Comparison of ENCODE assay signal across 17 cellular contexts in genomic region chrX:39787999-39788398, GRCh38.
A peak's percentile ranks its signal among the peaks of the same experiment; 100 is the strongest.
DNase-seq lines count a peak whose midpoint lies in the region; TF ChIP-seq lines count a peak whose summit lies in the region.
"Had no signal": no experiment of that assay in that cellular context is flagged by ENCODE, and none has a peak within 500 bp of the region (broad histone marks: within the 10 kb centered on the region; RNA-seq: fewer than 3 reads in every experiment).

No MANE protein-coding gene starts in this region.

- no peak overlapping the region for H3K9ac ChIP-seq in neuronal stem cell (ENCODE audit: low read depth, low read length, poor library complexity)
- H3K9ac ChIP-seq: BLaER1 had no signal

- peaks cover 0 to 8% (median 1%) of the 10 kb centered on the region in 3 donors for H3K27me3 Mint-ChIP-seq in CD14-positive monocyte (ENCODE audit: low read depth in 3 of 3)
- H3K27me3 Mint-ChIP-seq: CD4-positive, alpha-beta T cell had no signal

- no peak overlapping the region for H3K14ac ChIP-seq in neuronal stem cell (ENCODE audit: low read length)

- no peaks in the 10 kb centered on the region for H3K4me1 ChIP-seq in neuronal stem cell (ENCODE audit: control insufficient read depth in 2 of 2, insufficient read depth in 1 of 2, low read depth in 1 of 2, low read length in 2 of 2)
- H3K4me1 ChIP-seq: A549, BE2C, BLaER1, Caco-2 had no signal

- peaks cover 12% of the 10 kb centered on the region for H3K4me1 Mint-ChIP-seq in CD14-positive monocyte

- peaks cover 0 to 2% of the 10 kb centered on the region in 2 donors for H3K9me3 ChIP-seq in neuronal stem cell (replicated peaks in 1 of 2; ENCODE audit: control insufficient read depth in 2 of 2, insufficient read depth in 1 of 2, low read depth in 1 of 2, low read length in 2 of 2)
- H3K9me3 ChIP-seq: A549, BE2C, Caco-2 had no signal

- H3K18ac ChIP-seq in neuronal stem cell (ENCODE audit: low read length): no peak overlapping the region

- no peak overlapping the region for H3K4ac ChIP-seq in neuronal stem cell (ENCODE audit: low read length)

- no peak for TF ChIP-seq CTCF in CD14-positive monocyte (IDR thresholded peaks at IDR 0.05)

- H4K8ac ChIP-seq in neuronal stem cell (ENCODE audit: low read depth, low read length): peak overlapping the region; percentile 17

- H3K9me3 Mint-ChIP-seq in CD14-positive monocyte: peaks cover 0 to 7% (median 0%) of the 10 kb centered on the region in 7 donors
- H3K9me3 Mint-ChIP-seq: CD4-positive, alpha-beta T cell; CD8-positive, alpha-beta T cell had no signal

- H3K4me3 ChIP-seq in neuronal stem cell (ENCODE audit: low read length in 2 of 2): no peak overlapping the region
- H3K4me3 ChIP-seq: A549, BLaER1 had no signal

- no peak overlapping the region for H2BK12ac ChIP-seq in neuronal stem cell (ENCODE audit: low read length)

- no peaks in the 10 kb centered on the region for H3K36me3 Mint-ChIP-seq in CD14-positive monocyte
- H3K36me3 Mint-ChIP-seq: CD8-positive, alpha-beta T cell had no signal

- no peak overlapping the region for H3K4me3 Mint-ChIP-seq in CD14-positive monocyte
- H3K4me3 Mint-ChIP-seq: CD4-positive, alpha-beta T cell; CD8-positive, alpha-beta T cell had no signal

- no peak overlapping the region for H2BK120ac ChIP-seq in neuronal stem cell (ENCODE audit: low read depth, low read length)

- WGBS in neuronal stem cell (ENCODE audit: extremely low coverage in 2 of 2, insufficient read length in 2 of 2, insufficient replicate concordance in 1 of 2), 2 donors: no CpG with 5 or more reads among the region's 6 CpGs

- no peak overlapping the region for H4K91ac ChIP-seq in neuronal stem cell (ENCODE audit: low read depth, low read length, poor library complexity)

- H2BK15ac ChIP-seq in neuronal stem cell (ENCODE audit: low read length): no peak overlapping the region

- H3K4me2 ChIP-seq in neuronal stem cell (ENCODE audit: insufficient read depth, low read length, poor library complexity, severe bottlenecking): no peak overlapping the region
- H3K4me2 ChIP-seq: A549, BLaER1 had no signal

- no peaks in the 10 kb centered on the region for H3K27me3 ChIP-seq in neuronal stem cell (ENCODE audit: control insufficient read depth in 3 of 3, insufficient read depth in 3 of 3, low read depth in 1 of 3, low read length in 3 of 3)
- H3K27me3 ChIP-seq: BE2C, BLaER1 had no signal

- no peak overlapping the region for H3K23ac ChIP-seq in neuronal stem cell (ENCODE audit: low read depth, low read length, poor library complexity)

- H3K27ac ChIP-seq in neuronal stem cell (replicated peaks; ENCODE audit: low read length): no peak overlapping the region
- H3K27ac ChIP-seq: 22Rv1, A549, BLaER1 had no signal

- H3K27ac Mint-ChIP-seq in CD14-positive monocyte: peak overlapping the region in 4 of 7 donors; percentile 27 to 42 (median 39)
- H3K27ac Mint-ChIP-seq: CD4-positive, alpha-beta T cell; CD8-positive, alpha-beta T cell had no signal

- intact Hi-C loops in CD14-positive monocyte (cut with micrococcal nuclease): no loop called here
- intact Hi-C loops in head of caudate nucleus (cut with DNase I): no loop called here

- no peaks in the 10 kb centered on the region for H3K79me1 ChIP-seq in neuronal stem cell (ENCODE audit: low read depth, low read length)

- no peak overlapping the region for H2AFZ ChIP-seq in neuronal stem cell (ENCODE audit: low read length)

- H2AK5ac ChIP-seq in neuronal stem cell (ENCODE audit: low read depth, low read length): no peak overlapping the region

- DNase-seq in CD14-positive monocyte (ENCODE audit: low spot score) (no peak), RPMI8226 (peak; percentile 64), neuronal stem cell (ENCODE audit: low spot score) (no peak), head of caudate nucleus (no peak), T-helper 2 cell (no peak), AG08395 (ENCODE audit: low spot score) (no peak)
- DNase-seq: BE2C; C1 segment of cervical spinal cord; Caco-2; Calu3; CD4-positive, alpha-beta T cell; CD8-positive, alpha-beta T cell; DMS79 treated with DMSO at 0.1 percent for 48 hours; GF-D8 had no signal

- no peaks in the 10 kb centered on the region for H3K36me3 ChIP-seq in neuronal stem cell (replicated peaks in 1 of 2; ENCODE audit: control insufficient read depth in 2 of 2, insufficient read depth in 2 of 2, low read length in 2 of 2)
- H3K36me3 ChIP-seq: BE2C, BLaER1 had no signal

- no peak overlapping the region for H2BK5ac ChIP-seq in neuronal stem cell (ENCODE audit: low read length)
